Comparison of ENCODE assay signal across 26 cellular contexts in the genomic region with DNA sequence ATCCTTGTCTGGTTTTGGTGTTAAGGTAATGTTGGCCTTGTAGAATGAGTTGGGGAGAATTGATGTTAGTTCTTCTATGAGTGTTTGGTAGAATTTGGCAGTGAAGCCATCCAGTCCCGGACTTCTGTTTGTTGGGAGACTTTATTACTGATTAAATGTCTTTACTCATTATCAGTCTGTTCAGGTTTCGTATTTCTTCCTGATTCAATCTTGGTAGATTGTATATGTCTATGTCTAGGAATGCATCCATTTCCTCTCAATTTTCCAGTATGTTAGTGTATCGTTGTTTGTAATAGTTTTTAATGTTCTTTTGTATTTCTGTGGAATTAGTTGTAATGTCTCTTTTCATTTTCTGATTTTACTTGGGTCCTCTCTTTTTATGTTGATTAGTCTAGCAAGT. TPM values are rescaled to one million over a fixed set of nuclear protein-coding genes. Genes with fewer than 3 reads are reported as not detected.
DNase-seq lines count a peak whose midpoint lies in the region; ATAC-seq and TF ChIP-seq lines count a peak whose summit lies in the region.
"Had no signal": no experiment of that assay in that cellular context is flagged by ENCODE, and none has a peak within 500 bp of the region (broad histone marks: within the 10 kb centered on the region; RNA-seq: fewer than 3 reads in every experiment).

No MANE protein-coding gene starts in this region.

- no peak overlapping the region for H2BK5ac ChIP-seq in IMR-90 (ENCODE audit: low read depth, low read length, poor library complexity, severe bottlenecking)

- H3K36me3 ChIP-seq in IMR-90 (ENCODE audit: control insufficient read depth, insufficient read depth, low read length): peaks cover 2% of the 10 kb centered on the region
- H3K36me3 ChIP-seq in brain microvascular endothelial cell (replicated peaks): no peaks in the 10 kb centered on the region
- H3K36me3 ChIP-seq: cardiac muscle cell had no signal

- H2AK5ac ChIP-seq in IMR-90 (ENCODE audit: low read depth, low read length): no peak overlapping the region

- no peak overlapping the region for H2AFZ ChIP-seq in IMR-90 (replicated peaks; ENCODE audit: low read length, poor library complexity)

- in situ Hi-C loops in IMR-90 (cut with MboI; ENCODE audit: low sequenced_read_pairs): no loop called here
- in situ Hi-C loops in brain microvascular endothelial cell (cut with HindIII; ENCODE audit: low pct_ligation_motif_present, low sequenced_read_pairs): no loop called here

- H3K9me3 ChIP-seq in CD4-positive, alpha-beta T cell (ENCODE audit: control insufficient read depth, low read length): peaks cover 22% of the 10 kb centered on the region
- H3K9me3 ChIP-seq in IMR-90 (ENCODE audit: control insufficient read depth, insufficient read depth, low read length): peaks cover 12% of the 10 kb centered on the region

- no peak for DNase-seq in CD4-positive, alpha-beta T cell
- peak; percentile 16 for DNase-seq in IMR-90
- DNase-seq in chondrocyte (ENCODE audit: low spot score): no peak
- DNase-seq in naive thymus-derived CD8-positive, alpha-beta T cell: no peak
- no peak for DNase-seq in NCI-H146 treated with DMSO at 0.1 percent for 48 hours (lab: John Stamatoyannopoulos, UW; ENCODE audit: unreplicated experiment)
- no peak for DNase-seq in brain microvascular endothelial cell
- DNase-seq in GM10248 (ENCODE audit: extremely low spot score): no peak
- DNase-seq: activated naive CD4-positive, alpha-beta T cell treated with Interleukin-2 at 50 U/mL for 16 hours; activated T-cell treated with anti-CD3 and anti-CD28 coated beads, Interleukin-2, amount 50 U/mL, for 4 hours; dorsolateral prefrontal cortex; glutamatergic neuron; left colon; mesenchymal stem cell; MG63; NCI-H2081; NCI-H226; NCI-H748 treated with DMSO at 0.1 percent for 48 hours; retina; small intestine; stimulated activated CD4-positive, alpha-beta T cell treated with anti-CD3 and anti-CD28 coated beads, Interleukin-2, amount 100 ng/mL, for 24 hours; T-helper 9 cell had no signal

- peaks cover 6% of the 10 kb centered on the region for H3K4me1 ChIP-seq in IMR-90 (ENCODE audit: control insufficient read depth, insufficient read depth, low read length)

- H2BK15ac ChIP-seq in IMR-90 (ENCODE audit: low read depth, low read length): no peak overlapping the region

- TF ChIP-seq POLR2A in IMR-90 (IDR thresholded peaks at IDR 0.05; ENCODE audit: low read depth, low read length): no peak

- H4K91ac ChIP-seq in IMR-90 (ENCODE audit: insufficient read depth, low read depth, low read length): no peak overlapping the region

- H3K4me3 ChIP-seq in IMR-90 (ENCODE audit: insufficient read depth, low read depth, low read length) (no peak overlapping the region), brain microvascular endothelial cell (ENCODE audit: low read depth, low read length) (no peak overlapping the region)
- H3K4me3 ChIP-seq: cardiac muscle cell, dorsolateral prefrontal cortex, K562, MG63, suprapubic skin had no signal

- BruUV-seq in IMR-90 (replicated peaks; lab: Mats Ljungman, UMichigan): no TSS peak

- peak overlapping the region; percentile 16 for H3K27ac Mint-ChIP-seq in CD4-positive, alpha-beta T cell
- peak overlapping the region; percentile 64 for H3K27ac Mint-ChIP-seq in chondrocyte (ENCODE audit: unreplicated experiment)
- H3K27ac Mint-ChIP-seq in naive thymus-derived CD8-positive, alpha-beta T cell: peak overlapping the region in 4 of 10 donors; percentile 49 to 82 (median 69)

- no peak overlapping the region for H3K4ac ChIP-seq in IMR-90 (ENCODE audit: low read depth, low read length)

- no peak overlapping the region for H4K8ac ChIP-seq in IMR-90 (ENCODE audit: low read depth in 2 of 2, low read length in 2 of 2)

- intact Hi-C loops in CD4-positive, alpha-beta T cell (cut with DNase I, micrococcal nuclease): no loop called here
- intact Hi-C loops in IMR-90 (cut with micrococcal nuclease): no loop called here

- H3K23ac ChIP-seq in IMR-90 (ENCODE audit: low read depth, low read length): no peak overlapping the region

- TF ChIP-seq CTCF in CD4-positive, alpha-beta T cell (IDR thresholded peaks at IDR 0.05): no peak
- TF ChIP-seq CTCF in IMR-90 (conservative IDR thresholded peaks at IDR 0.05; ENCODE audit: low read depth, low read length): no peak
- TF ChIP-seq CTCF in chondrocyte (IDR thresholded peaks at IDR 0.05): no peak
- TF ChIP-seq CTCF in brain microvascular endothelial cell (IDR thresholded peaks at IDR 0.05; ENCODE audit: low read depth, low read length, missing control alignments): no peak
- TF ChIP-seq CTCF in GM10248 (IDR thresholded peaks at IDR 0.05; ENCODE audit: control extremely low read depth, extremely low read depth, low read depth, missing control alignments): no peak

- no peak overlapping the region for H3K14ac ChIP-seq in IMR-90 (replicated peaks; ENCODE audit: low read depth, low read length)

- no peak overlapping the region for H3K4me2 ChIP-seq in IMR-90 (ENCODE audit: low read depth, low read length)

- no peaks in the 10 kb centered on the region for H3K27me3 ChIP-seq in CD4-positive, alpha-beta T cell (ENCODE audit: control insufficient read depth, insufficient read depth, low read length)
- H3K27me3 ChIP-seq in IMR-90 (ENCODE audit: control insufficient read depth, insufficient read depth, low read length) (no peaks in the 10 kb centered on the region), brain microvascular endothelial cell (replicated peaks) (no peaks in the 10 kb centered on the region)
- H3K27me3 ChIP-seq: cardiac muscle cell, dorsolateral prefrontal cortex, MG63, suprapubic skin had no signal

- no peak overlapping the region for H4K5ac ChIP-seq in IMR-90 (ENCODE audit: low read depth, low read length)

- CTCF ChIA-PET in CD4-positive, alpha-beta T cell (lab: Charles Lee): interaction anchor here (1.1 kb wide), 1 partner anchor 11 kb away, joined by 3 read pairs; no protein-coding TSS in a partner anchor
- CTCF ChIA-PET in IMR-90 (lab: Yijun Ruan, JAX): no interaction called here
- CTCF ChIA-PET in GM10248 (lab: Yijun Ruan, JAX): interaction anchor here (1.1 kb wide), 1 partner anchor 28 kb away, joined by 3 read pairs; no protein-coding TSS in a partner anchor

- dilution Hi-C loops in IMR-90 (cut with HindIII; ENCODE audit: low sequenced_read_pairs, unreplicated experiment): no loop called here

- H3K9me1 ChIP-seq in IMR-90 (ENCODE audit: insufficient read depth, low read length): peaks cover 5% of the 10 kb centered on the region

- H3K56ac ChIP-seq in IMR-90 (ENCODE audit: extremely low read depth, insufficient read depth, low read length): no peak overlapping the region

- no peak overlapping the region for H3K4me3 Mint-ChIP-seq in CD4-positive, alpha-beta T cell
- no peak overlapping the region for H3K4me3 Mint-ChIP-seq in chondrocyte (ENCODE audit: unreplicated experiment)
- H3K4me3 Mint-ChIP-seq in naive thymus-derived CD8-positive, alpha-beta T cell: peak overlapping the region in 6 of 10 donors; percentile 0 to 58 (median 37)
- H3K4me3 Mint-ChIP-seq: activated T-cell treated with anti-CD3 and anti-CD28 coated beads, Interleukin-2, amount 50 U/mL, for 4 hours had no signal

- H3K18ac ChIP-seq in IMR-90 (ENCODE audit: low read depth, low read length): no peak overlapping the region

- H3K79me1 ChIP-seq in IMR-90 (ENCODE audit: low read depth in 1 of 2, low read length in 2 of 2): peaks cover 18 to 53% of the 10 kb centered on the region in 2 experiments

- WGBS in IMR-90 (ENCODE audit: extremely low coverage in 2 of 2, insufficient read length in 1 of 2), 2 experiments: no CpG with 5 or more reads among the region's 3 CpGs

- peaks cover 66% of the 10 kb centered on the region for H3K4me1 Mint-ChIP-seq in CD4-positive, alpha-beta T cell (ENCODE audit: low read depth)
- H3K4me1 Mint-ChIP-seq in chondrocyte (ENCODE audit: low read depth): peaks cover 34% of the 10 kb centered on the region
- H3K4me1 Mint-ChIP-seq in naive thymus-derived CD8-positive, alpha-beta T cell: peaks cover 30 to 83% (median 66%) of the 10 kb centered on the region in 4 donors

- H2BK120ac ChIP-seq in IMR-90 (ENCODE audit: low read depth, low read length): no peak overlapping the region

- no peak overlapping the region for H2AK9ac ChIP-seq in IMR-90 (replicated peaks; ENCODE audit: low read depth, low read length, poor library complexity)

- POLR2A ChIA-PET in CD4-positive, alpha-beta T cell (lab: Charles Lee): no interaction called here
- POLR2A ChIA-PET in IMR-90 (lab: Charles Lee; ENCODE audit: unreplicated experiment): no interaction called here
- POLR2A ChIA-PET in naive thymus-derived CD8-positive, alpha-beta T cell (lab: Charles Lee): no interaction called here
- POLR2A ChIA-PET in GM10248 (lab: Yijun Ruan, JAX): no interaction called here

- no peak overlapping the region for H3K9ac ChIP-seq in IMR-90 (ENCODE audit: low read depth, low read length)

- peaks cover 10% of the 10 kb centered on the region for H3K9me3 Mint-ChIP-seq in CD4-positive, alpha-beta T cell
- peaks cover 24% of the 10 kb centered on the region for H3K9me3 Mint-ChIP-seq in chondrocyte (ENCODE audit: low read depth)
- H3K9me3 Mint-ChIP-seq in naive thymus-derived CD8-positive, alpha-beta T cell: peaks cover 6 to 40% (median 28%) of the 10 kb centered on the region in 9 donors

- H3K27ac ChIP-seq in CD4-positive, alpha-beta T cell (ENCODE audit: low read depth, low read length): no peak overlapping the region
- H3K27ac ChIP-seq in IMR-90 (ENCODE audit: insufficient read depth, low read length): no peak overlapping the region
- H3K27ac ChIP-seq in brain microvascular endothelial cell: no peak overlapping the region
- H3K27ac ChIP-seq: cardiac muscle cell, dorsolateral prefrontal cortex, suprapubic skin had no signal

- TF ChIP-seq RAD21 in IMR-90 (IDR thresholded peaks at IDR 0.05; ENCODE audit: low read length): no peak

- ATAC-seq in CD4-positive, alpha-beta T cell (ENCODE audit: poor library complexity): no peak
- ATAC-seq in IMR-90 (ENCODE audit: low read depth) (no peak), GM19351 (IDR thresholded peaks at IDR 0.05; ENCODE audit: unreplicated experiment) (no peak)
- ATAC-seq in naive thymus-derived CD8-positive, alpha-beta T cell: no peak
- ATAC-seq: activated CD4-positive, CD25-positive, alpha-beta regulatory T cell treated with anti-CD3 and anti-CD28 coated beads, Interleukin-2, amount 50 U/mL, for 24 hours; activated T-cell treated with anti-CD3 and anti-CD28 coated beads, Interleukin-2, amount 50 U/mL, for 4 hours had no signal

- peaks cover 25% of the 10 kb centered on the region for H4K20me1 ChIP-seq in IMR-90 (ENCODE audit: insufficient read depth, low read length)

- H3K36me3 Mint-ChIP-seq in CD4-positive, alpha-beta T cell (ENCODE audit: low read depth): peaks cover 78% of the 10 kb centered on the region
- H3K36me3 Mint-ChIP-seq in chondrocyte (ENCODE audit: low read depth): peaks cover 17% of the 10 kb centered on the region
- H3K36me3 Mint-ChIP-seq in naive thymus-derived CD8-positive, alpha-beta T cell: peaks cover 25 to 46% (median 42%) of the 10 kb centered on the region in 3 donors

- no peaks in the 10 kb centered on the region for H3K27me3 Mint-ChIP-seq in CD4-positive, alpha-beta T cell
- H3K27me3 Mint-ChIP-seq in chondrocyte (ENCODE audit: low read depth): no peaks in the 10 kb centered on the region
- H3K27me3 Mint-ChIP-seq in naive thymus-derived CD8-positive, alpha-beta T cell: peaks cover 0 to 1% (median 0%) of the 10 kb centered on the region in 5 donors

- no peak overlapping the region for H2BK20ac ChIP-seq in IMR-90 (ENCODE audit: low read depth, low read length)

RNA-seq across cellular contexts. Expression of a gene that starts 39.4 kb away (rescaled TPM):
- total RNA-seq in CD4-positive, alpha-beta T cell: 10 to 100 TPM; 52.9 to 55.0 TPM
- total RNA-seq in IMR-90 (2012; rRNA removed): 23.7 and 50.3 TPM in 2 replicates
- 24.3 and 25.4 TPM in 2 replicates for polyA plus RNA-seq in IMR-90 (2012; rRNA removed)
- 2.6 and 4.5 TPM in 2 replicates for polyA plus RNA-seq in IMR-90 (2012; cell fraction: cytosol; rRNA removed)
- polyA plus RNA-seq in IMR-90 (2012; cell fraction: nucleus; rRNA removed; ENCODE audit: low replicate concordance): 0.81 and 13.0 TPM in 2 replicates
- total RNA-seq in chondrocyte: 29.3 to 38.1 TPM (median 30.8 TPM) in 3 replicates
- total RNA-seq in naive thymus-derived CD8-positive, alpha-beta T cell: 10 to 100 TPM; 52.6 to 62.2 TPM
- polyA plus RNA-seq in naive thymus-derived CD8-positive, alpha-beta T cell: 10 to 100 TPM; 36.1 to 44.3 (median 37.7) TPM

RNA-seq across cellular contexts. Expression of a gene that starts 56.4 kb away (rescaled TPM):
- total RNA-seq in CD4-positive, alpha-beta T cell: 1 to 10 TPM; 1.5 to 2.2 TPM
- total RNA-seq in IMR-90 (2012; rRNA removed) (0.56 and 0.72 TPM in 2 replicates), chondrocyte (0.92 to 1.2 TPM (median 0.94 TPM) in 3 replicates)
- polyA plus RNA-seq in IMR-90 (2012; rRNA removed): 0.72 and 0.97 TPM in 2 replicates
- polyA plus RNA-seq in IMR-90 (2012; cell fraction: cytosol; rRNA removed): 0.38 and 0.62 TPM in 2 replicates
- 1.1 and 3.3 TPM in 2 replicates for polyA plus RNA-seq in IMR-90 (2012; cell fraction: nucleus; rRNA removed; ENCODE audit: low replicate concordance)
- total RNA-seq in naive thymus-derived CD8-positive, alpha-beta T cell: 1 to 10 TPM; 3.6 to 3.9 TPM
- under 1 TPM in 1 of 3 donors, not detected in 2; 0.68 TPM for polyA plus RNA-seq in naive thymus-derived CD8-positive, alpha-beta T cell

Comparison
In these comparisons a context has a peak if more than half of its experiments do, and no peak if none do; other contexts are left out.
1. H3K4me3 Mint-ChIP-seq: peak in naive thymus-derived CD8-positive, alpha-beta T cell (6 of 10); none in CD4-positive, alpha-beta T cell (single experiment) and chondrocyte (single experiment).